8 cellular contexts compared by ENCODE assay signal in genomic region chr17:6753006-6753445, GRCh38. TPM values are rescaled to one million over a fixed set of nuclear protein-coding genes. Genes with fewer than 3 reads are reported as not detected.
DNase-seq lines count a peak whose midpoint lies in the region; ATAC-seq and TF ChIP-seq lines count a peak whose summit lies in the region.
"Had no signal": no experiment of that assay in that cellular context is flagged by ENCODE, and none has a peak within 500 bp of the region (broad histone marks: within the 10 kb centered on the region; RNA-seq: fewer than 3 reads in every experiment).

No MANE protein-coding gene starts in this region.

- H3K27ac ChIP-seq in stomach: peak overlapping the region; percentile 13 to 94 (median 74)

- TF ChIP-seq POLR2A in stomach (IDR thresholded peaks at IDR 0.05): no peak

- intact Hi-C loops in stomach (cut with DNase I; ENCODE audit: low total_unique reads): no loop called here

- no peaks in the 10 kb centered on the region for H3K27me3 Mint-ChIP-seq in T-helper 17 cell

- H3K4me3 Mint-ChIP-seq in T-helper 17 cell: peak overlapping the region; percentile 19

- H3K27ac Mint-ChIP-seq in T-helper 17 cell: peak overlapping the region; percentile 66

- no peaks in the 10 kb centered on the region for H3K9me3 ChIP-seq in T-helper 17 cell (ENCODE audit: control insufficient read depth, low read length, poor library complexity, severe bottlenecking)
- no peaks in the 10 kb centered on the region for H3K9me3 ChIP-seq in stomach

- no peak for TF ChIP-seq CTCF in stomach (IDR thresholded peaks at IDR 0.05)

- H3K4me1 Mint-ChIP-seq in T-helper 17 cell: peaks cover 22% of the 10 kb centered on the region

- peaks cover 11 to 58% (median 40%) of the 10 kb centered on the region in 4 donors for H3K4me1 ChIP-seq in stomach

- no peak for ATAC-seq in T-helper 17 cell

- DNase-seq in HCEC 1CT (peak; percentile 73), T-helper 17 cell (no peak), dermis microvascular lymphatic vessel endothelial cell (ENCODE audit: low read depth in 2 of 2) (peak; percentile 95 to 98), lung microvascular endothelial cell (ENCODE audit: low read depth in 2 of 2) (peak; percentile 88 to 98), stomach (no peak), COLO829 (ENCODE audit: low spot score) (no peak), NCI-H187 (lab: John Stamatoyannopoulos, UW) (no peak)

- peaks cover 0 to 4% (median under 1%) of the 10 kb centered on the region in 4 donors for H3K36me3 ChIP-seq in stomach

- TF ChIP-seq EP300 in stomach (IDR thresholded peaks at IDR 0.05): no peak

- no peak overlapping the region for H3K4me3 ChIP-seq in stomach

- no peaks in the 10 kb centered on the region for H3K27me3 ChIP-seq in stomach

- 15 to 42% (median 39%) methylated on average over 8 to 9 of the region's 9 CpGs for WGBS in stomach, 5 donors

- peaks cover 4% of the 10 kb centered on the region for H3K36me3 Mint-ChIP-seq in T-helper 17 cell (ENCODE audit: low read depth)

RNA-seq across cellular contexts. Expression of gene XAF1, which starts 2.8 kb away (rescaled TPM):
- 10 to 100 TPM; 41.2 to 53.2 TPM for total RNA-seq in T-helper 17 cell
- 1.5 and 4.7 TPM in 2 replicates for total RNA-seq in dermis microvascular lymphatic vessel endothelial cell
- 0.79 and 2.6 TPM in 2 replicates for total RNA-seq in lung microvascular endothelial cell
- 100 to 1,000 TPM in 1 of 5 donors, 10 to 100 TPM in 3, 1 to 10 TPM in 1; 7.2 to 116 (median 32.5) TPM for total RNA-seq in stomach
- polyA plus RNA-seq in stomach: 10 to 100 TPM in 2 of 3 donors, 1 to 10 TPM in 1; 7.9 to 33.7 (median 11.5) TPM

RNA-seq across cellular contexts. Expression of gene FBXO39, which starts 23.0 kb away (rescaled TPM):
- under 1 TPM; 0.17 to 0.44 TPM for total RNA-seq in T-helper 17 cell
- 11.6 and 34.6 TPM in 2 replicates for total RNA-seq in dermis microvascular lymphatic vessel endothelial cell
- total RNA-seq in lung microvascular endothelial cell: 1.3 and 6.9 TPM in 2 replicates
- under 1 TPM in 1 of 5 donors, not detected in 4; 0.73 TPM for total RNA-seq in stomach
- polyA plus RNA-seq in stomach: 1 to 10 TPM in 1 of 3 donors, under 1 TPM in 1, not detected in 1; 0.25 to 1.3 TPM

RNA-seq across cellular contexts. Expression of gene SLC13A5, which starts 39.9 kb away (rescaled TPM):
- total RNA-seq in T-helper 17 cell (not detected), dermis microvascular lymphatic vessel endothelial cell (0.26 and 0.38 TPM in 2 replicates), lung microvascular endothelial cell (0.20 and 0.22 TPM in 2 replicates), stomach (not detected)
- 1 to 10 TPM in 1 of 3 donors, not detected in 2; 3.1 TPM for polyA plus RNA-seq in stomach
- total RNA-seq: T-helper 2 cell treated with Interferon-gamma antibody and Interleukin-4, amounts not matched to agents 100 ng/mL and 5 ng/mL, for 36 hours had no signal

Comparison
In these comparisons a context has a peak if more than half of its experiments do, and no peak if none do; other contexts are left out.
1. DNase-seq: peak in HCEC 1CT (single experiment), dermis microvascular lymphatic vessel endothelial cell (2 of 2) and lung microvascular endothelial cell (2 of 2); none in T-helper 17 cell (0 of 3), stomach (single experiment), COLO829 (single experiment) and NCI-H187 (0 of 2).